8 cellular contexts compared by ENCODE assay signal in genomic region chr17:75854111-75854748, GRCh38. TPM values are rescaled to one million over a fixed set of nuclear protein-coding genes. Genes with fewer than 3 reads are reported as not detected.
DNase-seq lines count a peak whose midpoint lies in the region; ATAC-seq and TF ChIP-seq lines count a peak whose summit lies in the region.

No MANE protein-coding gene starts in this region.

- H3K9me3 ChIP-seq in SK-N-MC (ENCODE audit: low read depth, low read length) (no peaks in the 10 kb centered on the region), heart left ventricle (no peaks in the 10 kb centered on the region), gastrocnemius medialis (no peaks in the 10 kb centered on the region)

- in situ Hi-C loops in gastrocnemius medialis (cut with MboI; ENCODE audit: low sequenced_read_pairs in 4 of 4) = no loop called here

- H3K27ac ChIP-seq in SK-N-MC (no peak overlapping the region), heart left ventricle (peak overlapping the region in 11 of 12 donors; percentile 70 to 100 (median 93)), gastrocnemius medialis (peak overlapping the region; percentile 95 to 99 (median 95))

- DNase-seq in GM03348 (ENCODE audit: low spot score) (peak; percentile 58), SK-N-MC (ENCODE audit: low read depth, low spot score) (no peak), heart left ventricle (no peak), gastrocnemius medialis (peak; percentile 79 to 85), posterior vena cava (ENCODE audit: low spot score) (no peak), NCI-H2196 (lab: John Stamatoyannopoulos, UW; ENCODE audit: unreplicated experiment) (no peak)
- DNase-seq in activated CD4-positive, alpha-beta T cell treated with anti-CD3 and anti-CD28 coated beads for 4 hours = no peak

- H3K4me1 ChIP-seq in heart left ventricle (peaks cover 9 to 83% (median 57%) of the 10 kb centered on the region in 12 donors), gastrocnemius medialis (peaks cover 51 to 52% of the 10 kb centered on the region in 2 donors)

- TF ChIP-seq CTCF in heart left ventricle (IDR thresholded peaks at IDR 0.05) (no peak), gastrocnemius medialis (IDR thresholded peaks at IDR 0.05 in 4 of 5, conservative IDR thresholded peaks at IDR 0.05 in 1 of 5) (no peak)

- intact Hi-C loops in heart left ventricle (cut with DNase I) (loop anchor here in 4 of 10 donors (2.0 to 5.0 kb wide), 5 partner anchors 23 to 77 kb away; partner anchors contain the start of genes MRPL38 (in 1 of the 4), TRIM65 (in 1 of the 4) and UNK (in 1 of the 4)), gastrocnemius medialis (cut with DNase I; ENCODE audit: low total_unique reads) (loop anchor here (2.0 to 10.0 kb wide), 3 partner anchors 69 to 391 kb away; partner anchors contain the start of genes ACOX1, RNF157, TEN1 and UNK), posterior vena cava (cut with DNase I) (no loop called here)

- H3K36me3 ChIP-seq in SK-N-MC (ENCODE audit: insufficient read depth, low read length) (peaks cover 9% of the 10 kb centered on the region; the same call in 1 of the 2 replicates), heart left ventricle (peaks cover 0 to 41% (median 33%) of the 10 kb centered on the region in 9 donors), gastrocnemius medialis (peaks cover 0 to 24% of the 10 kb centered on the region in 2 donors)

- WGBS in heart left ventricle, 4 donors = 11 to 25% (median 14%) methylated on average over 7 of the region's 7 CpGs

- H3K27me3 ChIP-seq in heart left ventricle = no peaks in the 10 kb centered on the region
- no peaks in the 10 kb centered on the region for H3K27me3 ChIP-seq in gastrocnemius medialis

- peak in 1 of 4 donors; percentile 8 for ATAC-seq in heart left ventricle
- peak; percentile 48 to 55 for ATAC-seq in gastrocnemius medialis
- ATAC-seq in HG03025 (IDR thresholded peaks at IDR 0.05; ENCODE audit: low FRiP score, unreplicated experiment) = no peak

- peak overlapping the region; percentile 91 for H3K4me3 ChIP-seq in SK-N-MC
- peak overlapping the region; percentile 57 to 97 (median 82) for H3K4me3 ChIP-seq in heart left ventricle
- H3K4me3 ChIP-seq in gastrocnemius medialis = peak overlapping the region; percentile 59 to 82 (median 66)

- TF ChIP-seq POLR2A in heart left ventricle (IDR thresholded peaks at IDR 0.05) (no peak), gastrocnemius medialis (IDR thresholded peaks at IDR 0.05) (peak; percentile 74 to 80)

- peak overlapping the region; percentile 74 for H3K9ac ChIP-seq in SK-N-MC (ENCODE audit: insufficient read length)

RNA-seq across cellular contexts. Expression of gene WBP2, which starts 0.9 kb away (rescaled TPM):
- total RNA-seq in heart left ventricle (100 to 1,000 TPM; 134 to 311 (median 158) TPM), gastrocnemius medialis (100 to 1,000 TPM; 129 to 259 (median 148) TPM), posterior vena cava (100 to 1,000 TPM in 1 of 2 donors, 10 to 100 TPM in 1; 75.8 to 111 TPM)
- polyA plus RNA-seq in heart left ventricle = 100 to 1,000 TPM; 128 to 217 TPM

RNA-seq across cellular contexts. Expression of gene UNC13D, which starts 10.0 kb away (rescaled TPM):
- total RNA-seq in heart left ventricle (10 to 100 TPM in 2 of 9 donors, 1 to 10 TPM in 7; 2.1 to 28.5 (median 6.0) TPM), gastrocnemius medialis (1 to 10 TPM; 1.3 to 9.4 (median 4.6) TPM), posterior vena cava (10 to 100 TPM in 1 of 2 donors, 1 to 10 TPM in 1; 7.3 to 15.1 TPM)
- polyA plus RNA-seq in heart left ventricle = 1 to 10 TPM; 4.5 to 5.8 TPM

RNA-seq across cellular contexts. Expression of gene TRIM47, which starts 24.2 kb away (rescaled TPM):
- total RNA-seq in heart left ventricle (10 to 100 TPM; 20.3 to 53.4 (median 31.8) TPM), gastrocnemius medialis (10 to 100 TPM in 3 of 4 donors, 1 to 10 TPM in 1; 9.5 to 18.4 (median 15.5) TPM), posterior vena cava (10 to 100 TPM; 60.8 to 70.9 TPM)
- 10 to 100 TPM; 20.1 to 23.3 TPM for polyA plus RNA-seq in heart left ventricle

RNA-seq across cellular contexts. Expression of gene TRIM65, which starts 42.5 kb away (rescaled TPM):
- total RNA-seq in heart left ventricle = 10 to 100 TPM in 3 of 9 donors, 1 to 10 TPM in 6; 6.8 to 16.1 (median 9.5) TPM
- polyA plus RNA-seq in heart left ventricle = 10 to 100 TPM in 1 of 2 donors, 1 to 10 TPM in 1; 7.5 to 10.5 TPM
- total RNA-seq in gastrocnemius medialis = 10 to 100 TPM; 16.5 to 26.1 (median 22.3) TPM
- 10 to 100 TPM; 12.8 to 15.7 TPM for total RNA-seq in posterior vena cava

RNA-seq across cellular contexts. Expression of gene MRPL38, which starts 50.5 kb away (rescaled TPM):
- total RNA-seq in heart left ventricle = 100 to 1,000 TPM in 5 of 9 donors, 10 to 100 TPM in 4; 54.8 to 126 (median 106) TPM
- 100 to 1,000 TPM in 1 of 2 donors, 10 to 100 TPM in 1; 79.7 to 111 TPM for polyA plus RNA-seq in heart left ventricle
- 10 to 100 TPM; 29.9 to 86.7 (median 53.1) TPM for total RNA-seq in gastrocnemius medialis
- 10 to 100 TPM; 49.3 to 55.5 TPM for total RNA-seq in posterior vena cava

Comparison
In these comparisons a context has a peak if more than half of its experiments do, and no peak if none do; other contexts are left out.
1. DNase-seq: peak in GM03348 (single experiment) and gastrocnemius medialis (2 of 2); none in SK-N-MC (single experiment), heart left ventricle (0 of 5), activated CD4-positive, alpha-beta T cell treated with anti-CD3 and anti-CD28 coated beads for 4 hours (0 of 2), posterior vena cava (single experiment) and NCI-H2196 (single experiment).
2. POLR2A ChIP-seq: peak in gastrocnemius medialis (2 of 2); none in heart left ventricle (0 of 2).
3. Peak in every context shown above with its lines, with median percentiles within 50 percentile points of each other: H3K4me3 ChIP-seq.